In the genomic region with DNA sequence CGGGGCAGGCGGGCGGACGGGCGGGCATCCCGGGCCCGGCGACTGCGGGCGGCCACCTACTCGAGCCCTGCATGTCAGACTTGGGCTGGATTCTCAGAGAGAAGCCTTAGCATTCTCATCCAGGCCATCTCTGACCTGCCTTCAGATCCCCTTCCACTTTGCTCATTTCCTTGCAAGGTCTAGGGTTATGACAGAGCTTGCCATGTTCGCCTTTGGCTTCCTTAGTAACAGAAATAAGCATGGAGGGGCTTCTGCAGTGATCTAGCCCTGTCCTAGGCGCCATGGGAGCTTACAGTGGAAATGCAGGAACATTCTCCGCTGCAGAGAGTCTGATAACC, we compare ENCODE assay signal across 8 cellular contexts. TPM values are rescaled to one million over a fixed set of nuclear protein-coding genes. Genes with fewer than 3 reads are reported as not detected.
A peak's percentile ranks its signal among the peaks of the same experiment; 100 is the strongest.
DNase-seq lines count a peak whose midpoint lies in the region; ATAC-seq and TF ChIP-seq lines count a peak whose summit lies in the region.

No MANE protein-coding gene starts in this region.

- in situ Hi-C loops in brain microvascular endothelial cell (cut with HindIII; ENCODE audit: low pct_ligation_motif_present, low sequenced_read_pairs), result no loop called here

- no peak overlapping the region for H3K27ac ChIP-seq in HL-60 (replicated peaks)
- H3K27ac ChIP-seq in brain microvascular endothelial cell, result peak overlapping the region; percentile 69

- DNase-seq in AG04449 (ENCODE audit: low read depth, low spot score), result no peak
- DNase-seq in HL-60 (ENCODE audit: low read depth in 1 of 2, low spot score in 1 of 2), result no peak
- DNase-seq in brain microvascular endothelial cell, result no peak
- no peak for DNase-seq in NCI-H1436 treated with DMSO at 0.1 percent for 48 hours (lab: John Stamatoyannopoulos, UW)

- no peaks in the 10 kb centered on the region for H3K9me3 ChIP-seq in mononuclear cell (ENCODE audit: low read depth, low read length)

- no peaks in the 10 kb centered on the region for H3K36me3 ChIP-seq in brain microvascular endothelial cell (replicated peaks)

- TF ChIP-seq CTCF in AG04449 (IDR thresholded peaks at IDR 0.05; ENCODE audit: insufficient read depth, low read length, missing control alignments) (no peak), HL-60 (IDR thresholded peaks at IDR 0.05; ENCODE audit: insufficient read depth, low read length) (no peak), brain microvascular endothelial cell (IDR thresholded peaks at IDR 0.05; ENCODE audit: low read depth, low read length, missing control alignments) (no peak)

- H3K27me3 ChIP-seq in HL-60 (ENCODE audit: insufficient read depth, poor library complexity, severe bottlenecking) (peaks cover 17% of the 10 kb centered on the region), brain microvascular endothelial cell (replicated peaks) (no peaks in the 10 kb centered on the region), mononuclear cell (ENCODE audit: insufficient read depth, low read length) (no peaks in the 10 kb centered on the region)

- CTCF ChIA-PET in AG04449 (lab: Yijun Ruan, JAX), result interaction anchor here (1.0 to 2.6 kb wide), 17 partner anchors 8 to 104 kb away, joined by 3 to 32 read pairs (median 6); no protein-coding TSS in a partner anchor

- POLR2A ChIA-PET in AG04449 (lab: Yijun Ruan, JAX), result interaction anchor here (0.7 to 2.1 kb wide), 5 partner anchors 21 to 572 kb away, joined by 3 to 11 read pairs (median 4); no protein-coding TSS in a partner anchor

- ATAC-seq in HG02885 (IDR thresholded peaks at IDR 0.05; ENCODE audit: poor library complexity, unreplicated experiment) (no peak), HG02678 (IDR thresholded peaks at IDR 0.05; ENCODE audit: unreplicated experiment) (no peak), GM21576 (IDR thresholded peaks at IDR 0.05; ENCODE audit: unreplicated experiment) (no peak)

- H3K4me1 ChIP-seq in mononuclear cell (ENCODE audit: insufficient read depth, low read length), result peaks cover 27% of the 10 kb centered on the region

- H3K4me3 ChIP-seq in AG04449 (ENCODE audit: low read depth, low read length) (peak overlapping the region; percentile 66), HL-60 (replicated peaks; ENCODE audit: insufficient read depth, low read length) (peak overlapping the region; percentile 73), brain microvascular endothelial cell (ENCODE audit: low read depth, low read length) (peak overlapping the region; percentile 63), mononuclear cell (ENCODE audit: low read length) (peak overlapping the region; percentile 56)

RNA-seq across cellular contexts. Expression of a gene that starts 0.6 kb away (rescaled TPM):
- 8.1 TPM for total RNA-seq in mononuclear cell
